Comparison of ENCODE assay signal across 10 cellular contexts in genomic region chr1:110083453-110084225, GRCh38. TPM values are rescaled to one million over a fixed set of nuclear protein-coding genes. Genes with fewer than 3 reads are reported as not detected.
DNase-seq lines count a peak whose midpoint lies in the region; ATAC-seq, FAIRE-seq and TF ChIP-seq lines count a peak whose summit lies in the region.
"Had no signal": no experiment of that assay in that cellular context is flagged by ENCODE, and none has a peak within 500 bp of the region (broad histone marks: within the 10 kb centered on the region; RNA-seq: fewer than 3 reads in every experiment).

No MANE protein-coding gene starts in this region.

- no peak overlapping the region for H3K27ac ChIP-seq in H1 (ENCODE audit: low read depth, low read length)

- H3K23ac ChIP-seq in H1 (ENCODE audit: insufficient read length): no peak overlapping the region

- no peaks in the 10 kb centered on the region for H3K9me3 Mint-ChIP-seq in natural killer cell

- intact Hi-C loops in natural killer cell (cut with micrococcal nuclease): loop anchor here (10.0 kb wide), 1 partner anchor 381 kb away; no protein-coding TSS in a partner anchor

- peaks cover 8% of the 10 kb centered on the region; the same call in 1 of the 2 replicates for H3K23me2 ChIP-seq in H1 (ENCODE audit: low read depth, low read length)

- no peak overlapping the region; a peak in 1 of 7 replicates for H3K9ac ChIP-seq in H1 (replicated peaks in 1 of 4; ENCODE audit: extremely low read depth in 1 of 4, low read depth in 3 of 4, low read length in 3 of 4)

- no peaks in the 10 kb centered on the region for H3K36me3 Mint-ChIP-seq in natural killer cell

- no peaks in the 10 kb centered on the region for H3K79me2 ChIP-seq in H1 (ENCODE audit: control insufficient read depth in 1 of 2, insufficient read depth in 2 of 2, low read length in 2 of 2)

- no peak overlapping the region for H2AK5ac ChIP-seq in H1 (ENCODE audit: low read depth, low read length)

- no peak overlapping the region for H2BK15ac ChIP-seq in H1 (ENCODE audit: low read length)

- H3K27me3 Mint-ChIP-seq in natural killer cell (ENCODE audit: low read depth in 2 of 2): peaks cover 46 to 77% of the 10 kb centered on the region in 2 donors

- peaks cover 2 to 7% of the 10 kb centered on the region in 2 experiments for H4K20me1 ChIP-seq in H1 (replicated peaks in 1 of 2; ENCODE audit: control insufficient read depth in 1 of 2, insufficient read depth in 2 of 2, low read length in 2 of 2)

- no peak overlapping the region for H3K18ac ChIP-seq in H1 (ENCODE audit: extremely low read depth, low read length)

- DNase-seq in stimulated activated CD4-positive, alpha-beta T cell treated with anti-CD3 and anti-CD28 coated beads, Interleukin-15, amount 100 ng/mL, for 24 hours: peak; percentile 24
- no peak for DNase-seq in stimulated activated CD4-positive, alpha-beta T cell treated with anti-CD3 and anti-CD28 coated beads, Interleukin-4, amount 100 ng/mL, for 4 hours
- DNase-seq in H1 (ENCODE audit: low read depth in 1 of 2, low spot score in 2 of 2): no peak
- DNase-seq in natural killer cell: no peak
- no peak for DNase-seq in NCI-H2029 (lab: John Stamatoyannopoulos, UW)
- DNase-seq in DMS79 (lab: John Stamatoyannopoulos, UW): no peak
- no peak for DNase-seq in T1000 (lab: John Stamatoyannopoulos, UW)

- no peak for FAIRE-seq in H1 (lab: Jason Lieb, UNC)

- peak overlapping the region; percentile 21 to 55 (median 34); a peak in 5 of 8 replicates for H3K4me3 ChIP-seq in H1 (ENCODE audit: extremely low read depth in 1 of 4, insufficient read depth in 2 of 4, low read depth in 3 of 4, low read length in 4 of 4)

- H3K9me3 ChIP-seq in H1 (ENCODE audit: insufficient read depth in 2 of 2, low read depth in 1 of 2, low read length in 1 of 2): no peaks in the 10 kb centered on the region

- peaks cover 15 to 19% of the 10 kb centered on the region in 2 donors for H3K4me1 Mint-ChIP-seq in natural killer cell

- CTCF ChIA-PET in H1 (lab: Charles Lee; ENCODE audit: partially characterized antibody): interaction anchor here (24.7 to 52.4 kb wide), 2 partner anchors 23 to 30 kb away, joined by 845 to 1450 read pairs; partner anchors contain the start of genes ALX3, STRIP1 and UBL4B

- no peak overlapping the region for H3K27ac Mint-ChIP-seq in natural killer cell

- peaks cover 0 to 12% (median 8%) of the 10 kb centered on the region in 4 experiments; a peak in 6 of 7 replicates for H3K4me1 ChIP-seq in H1 (replicated peaks in 1 of 4; ENCODE audit: control insufficient read depth in 3 of 4, insufficient read depth in 4 of 4, low read length in 3 of 4)

- H3K14ac ChIP-seq in H1 (ENCODE audit: insufficient read length): no peak overlapping the region

- peaks cover 0 to 7% (median 0%) of the 10 kb centered on the region in 4 experiments; a peak in 1 of 8 replicates for H3K36me3 ChIP-seq in H1 (ENCODE audit: control insufficient read depth in 2 of 4, insufficient read depth in 4 of 4, low read length in 3 of 4)

- TF ChIP-seq EP300 in H1 (IDR thresholded peaks at IDR 0.05; ENCODE audit: borderline replicate concordance in 1 of 2, low read depth in 2 of 2, low read length in 2 of 2): no peak

- peak in 1 of 3 donors; percentile 22 for ATAC-seq in natural killer cell
- ATAC-seq in GM21576 (IDR thresholded peaks at IDR 0.05; ENCODE audit: unreplicated experiment): no peak

- H2BK20ac ChIP-seq in H1 (ENCODE audit: low read length): no peak overlapping the region

- H4K5ac ChIP-seq in H1 (ENCODE audit: insufficient read length, low read depth, low read length): no peak overlapping the region

- no peak overlapping the region for H4K91ac ChIP-seq in H1 (replicated peaks; ENCODE audit: insufficient read length, low read length)

- TF ChIP-seq RAD21 in H1 (IDR thresholded peaks at IDR 0.05 in 1 of 2, conservative IDR thresholded peaks at IDR 0.05 in 1 of 2; ENCODE audit: low read depth in 2 of 2, low read length in 2 of 2): no peak

- H3K27me3 ChIP-seq in H1 (replicated peaks in 1 of 4; ENCODE audit: control insufficient read depth in 3 of 4, extremely low read depth in 1 of 4, insufficient read depth in 3 of 4, low read length in 3 of 4): peaks cover 54 to 78% (median 65%) of the 10 kb centered on the region in 4 experiments

- no peak for TF ChIP-seq POLR2A in H1 (IDR thresholded peaks at IDR 0.05; ENCODE audit: control extremely low read depth in 1 of 2, low read depth in 2 of 2, low read length in 2 of 2)

- TF ChIP-seq CTCF in H1 (IDR thresholded peaks at IDR 0.05; ENCODE audit: control extremely low read depth in 1 of 3, insufficient read depth in 1 of 3, low read depth in 1 of 3, low read length in 3 of 3): no peak
- TF ChIP-seq CTCF in natural killer cell (IDR thresholded peaks at IDR 0.05): no peak

- H3K79me1 ChIP-seq in H1 (ENCODE audit: low read depth, low read length): no peaks in the 10 kb centered on the region

- 6% methylated on average over 34 of the region's 47 CpGs; no CpG with 5 or more reads in 1 of the 2 experiments for WGBS in H1 (ENCODE audit: extremely low coverage in 1 of 2, insufficient coverage in 1 of 2, insufficient read length in 1 of 2, insufficient replicate concordance in 2 of 2, low coverage in 1 of 2, low lambda C conversion rate in 2 of 2, missing lambda C conversion rate in 1 of 2), 2 experiments

- H3K56ac ChIP-seq in H1 (replicated peaks; ENCODE audit: insufficient read length, low read depth, low read length): no peak overlapping the region

- H3K4ac ChIP-seq in H1 (replicated peaks; ENCODE audit: insufficient read length, low read depth, low read length): no peak overlapping the region

- H4K8ac ChIP-seq in H1 (ENCODE audit: extremely low read depth, insufficient read depth, low read length): peak overlapping the region; percentile 28; the same call in 1 of the 2 replicates

- H2BK5ac ChIP-seq in H1 (ENCODE audit: low read depth, low read length): no peak overlapping the region

- H2BK12ac ChIP-seq in H1 (ENCODE audit: low read depth, low read length): no peak overlapping the region

- peak overlapping the region; percentile 91 for H3K4me3 Mint-ChIP-seq in natural killer cell

- no peak overlapping the region for H2BK120ac ChIP-seq in H1 (replicated peaks; ENCODE audit: low read depth, low read length)

- no peak overlapping the region for H2AFZ ChIP-seq in H1 (ENCODE audit: low read length)

- POLR2A ChIA-PET in H1 (lab: Charles Lee; ENCODE audit: partially characterized antibody): interaction anchor here (1.0 to 3.1 kb wide), 6 partner anchors 12 to 49 kb away, joined by 3 to 11 read pairs (median 6); partner anchors contain the start of genes ALX3 and STRIP1

- H3K4me2 ChIP-seq in H1 (ENCODE audit: insufficient read depth in 1 of 2, low read depth in 2 of 2, low read length in 2 of 2): peak overlapping the region; percentile 81 to 87

TF ChIP-seq in H1, 55 proteins besides CTCF, POLR2A, EP300 and RAD21 (continues in another document):
- TF ChIP-seq CBX8 (IDR thresholded peaks at IDR 0.05; ENCODE audit: borderline replicate concordance, low read depth, low read length) (peak; percentile 91; the same call in 1 of the 2 replicates), SRF (IDR thresholded peaks at IDR 0.05; ENCODE audit: low read depth, low read length) (no peak), YY1 (IDR thresholded peaks at IDR 0.05; ENCODE audit: low read depth, low read length) (no peak), E2F6 (IDR thresholded peaks at IDR 0.05) (peak; percentile 63; the same call in 1 of the 2 replicates), CREB1 (IDR thresholded peaks at IDR 0.05) (no peak), POLR2AphosphoS5 (IDR thresholded peaks at IDR 0.05; ENCODE audit: low read depth, low read length) (no peak), NRF1 (IDR thresholded peaks at IDR 0.05; ENCODE audit: low read depth, low read length) (no peak), CEBPB (IDR thresholded peaks at IDR 0.05; ENCODE audit: low read depth, low read length) (0 out of 2 replicates have a peak, but pooled peaks have one; percentile 11)

RNA-seq across cellular contexts. Expression of gene ALX3, which starts 13.2 kb away (rescaled TPM):
- not detected in 2 replicates for total RNA-seq in H1 (2021; fragmentation: NEBNext Ultra II Directional; extraction: Animal tissue kit (Norgen Biotek cat#: 25700))
- polyA plus RNA-seq in H1 (2011; rRNA removed): 0.06 and 0.20 TPM in 2 replicates
- polyA plus RNA-seq in H1 (2011; cell fraction: cytosol; rRNA removed): 0.05 TPM
- not detected for polyA plus RNA-seq in H1 (2011; cell fraction: nucleus; rRNA removed)
- 0.10 to 0.12 TPM in 2 of 4 replicates, not detected in the others for polyA plus RNA-seq in H1 (2012, experiment 1 of 2)
- polyA plus RNA-seq in H1 (2012, experiment 2 of 2): not detected
- 0.02 TPM for polyA plus RNA-seq in H1 (2013, experiment 1 of 2)
- 0.07 TPM for polyA plus RNA-seq in H1 (2013, experiment 2 of 2)
- not detected in 2 replicates for polyA minus RNA-seq in H1 (2011; rRNA and poly(A)+ RNA removed)
- polyA minus RNA-seq in H1 (2011; cell fraction: cytosol; rRNA and poly(A)+ RNA removed): not detected
- not detected for polyA minus RNA-seq in H1 (2011; cell fraction: nucleus; rRNA and poly(A)+ RNA removed)
- total RNA-seq in natural killer cell: not detected
- total RNA-seq: G401; T-helper 2 cell treated with Interferon-gamma antibody and Interleukin-4, amounts not matched to agents 100 ng/mL and 5 ng/mL, for 36 hours had no signal

RNA-seq across cellular contexts. Expression of gene UBL4B, which starts 28.6 kb away (rescaled TPM):
- total RNA-seq in H1 (2021; fragmentation: NEBNext Ultra II Directional; extraction: Animal tissue kit (Norgen Biotek cat#: 25700)): not detected in 2 replicates
- 0.06 and 0.11 TPM in 2 replicates for polyA plus RNA-seq in H1 (2011; rRNA removed)
- polyA plus RNA-seq in H1 (2011; cell fraction: cytosol; rRNA removed): 0.14 TPM
- polyA plus RNA-seq in H1 (2011; cell fraction: nucleus; rRNA removed): 0.14 TPM
- not detected in 4 replicates for polyA plus RNA-seq in H1 (2012, experiment 1 of 2)
- polyA plus RNA-seq in H1 (2012, experiment 2 of 2): not detected
- not detected for polyA plus RNA-seq in H1 (2013, experiment 1 of 2)
- polyA plus RNA-seq in H1 (2013, experiment 2 of 2): not detected
- polyA minus RNA-seq in H1 (2011; rRNA and poly(A)+ RNA removed): not detected in 2 replicates
- polyA minus RNA-seq in H1 (2011; cell fraction: cytosol; rRNA and poly(A)+ RNA removed): not detected
- polyA minus RNA-seq in H1 (2011; cell fraction: nucleus; rRNA and poly(A)+ RNA removed): not detected
- total RNA-seq in natural killer cell: not detected
- total RNA-seq: G401; T-helper 2 cell treated with Interferon-gamma antibody and Interleukin-4, amounts not matched to agents 100 ng/mL and 5 ng/mL, for 36 hours had no signal

RNA-seq across cellular contexts. Expression of gene STRIP1, which starts 49.2 kb away (rescaled TPM):
- total RNA-seq in H1 (2021; fragmentation: NEBNext Ultra II Directional; extraction: Animal tissue kit (Norgen Biotek cat#: 25700)): 45.1 and 45.6 TPM in 2 replicates
- 21.3 and 23.7 TPM in 2 replicates for polyA plus RNA-seq in H1 (2011; rRNA removed)
- polyA plus RNA-seq in H1 (2011; cell fraction: cytosol; rRNA removed): 31.9 TPM
- polyA plus RNA-seq in H1 (2011; cell fraction: nucleus; rRNA removed): 115 TPM
- polyA plus RNA-seq in H1 (2012, experiment 1 of 2): 31.9 to 37.5 TPM (median 34.3 TPM) in 4 replicates
- polyA plus RNA-seq in H1 (2012, experiment 2 of 2): 15.7 TPM
- polyA plus RNA-seq in H1 (2013, experiment 1 of 2): 24.5 TPM
- 23.5 TPM for polyA plus RNA-seq in H1 (2013, experiment 2 of 2)
- polyA minus RNA-seq in H1 (2011; rRNA and poly(A)+ RNA removed): 75.4 and 77.6 TPM in 2 replicates
- 26.4 TPM for polyA minus RNA-seq in H1 (2011; cell fraction: cytosol; rRNA and poly(A)+ RNA removed)
- polyA minus RNA-seq in H1 (2011; cell fraction: nucleus; rRNA and poly(A)+ RNA removed): 81.9 TPM
- total RNA-seq in natural killer cell: 100 to 1,000 TPM in 2 of 3 donors, 10 to 100 TPM in 1; 92.4 to 139 (median 130) TPM
